Comparison of ENCODE assay signal across 3 cellular contexts in genomic region chr16:87638736-87639135, GRCh38. TPM values are rescaled to one million over a fixed set of nuclear protein-coding genes. Genes with fewer than 3 reads are reported as not detected.
"Had no signal": no experiment of that assay in that cellular context is flagged by ENCODE, and none has a peak within 500 bp of the region (broad histone marks: within the 10 kb centered on the region; RNA-seq: fewer than 3 reads in every experiment).

No MANE protein-coding gene starts in this region.

- H3K4me3 ChIP-seq: GM12878 had no signal

- DNase-seq: GDM1, GF-D8 had no signal

- ATAC-seq: GM12878 had no signal

RNA-seq across cellular contexts. Expression of gene JPH3, which starts 36.4 kb away (rescaled TPM):
- total RNA-seq: GM12878 had no signal
